In the genomic region with DNA sequence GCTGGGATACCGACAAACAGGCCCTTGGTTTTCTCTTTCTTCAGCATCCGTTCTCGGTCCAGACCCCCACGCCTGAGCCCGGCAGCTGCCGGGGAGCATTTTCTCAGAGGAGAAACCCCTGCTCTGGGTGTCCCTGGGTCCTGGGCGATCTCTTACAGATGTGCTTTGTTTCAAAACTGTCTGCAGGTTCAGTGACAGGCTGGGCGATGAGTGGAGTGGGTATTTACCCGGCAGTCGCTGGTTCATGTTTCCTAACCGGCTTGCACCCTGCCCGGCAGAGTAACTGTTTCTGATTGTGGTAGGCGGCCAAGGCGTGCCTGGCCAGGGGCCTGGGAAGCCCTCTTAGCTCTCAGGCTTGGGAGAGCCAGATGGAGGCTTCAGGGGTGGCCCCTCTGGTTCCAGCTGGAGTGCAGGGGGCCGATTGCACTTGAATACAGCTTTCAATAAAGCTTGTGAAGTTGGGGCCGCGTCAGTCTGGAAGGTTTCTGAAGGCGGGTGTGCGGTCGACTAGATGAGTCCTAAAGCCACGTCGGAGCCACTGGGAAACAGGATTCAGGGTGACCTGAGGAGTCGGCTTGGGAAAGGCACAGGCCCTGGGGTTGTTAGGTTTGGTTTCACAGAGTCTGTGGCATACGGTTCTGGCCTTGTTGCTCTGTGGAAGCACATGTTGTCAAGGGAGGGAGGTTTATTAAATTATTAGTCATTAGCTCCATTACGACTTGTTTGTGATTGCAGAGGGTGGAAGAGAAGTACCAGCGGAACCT, we compare ENCODE assay signal across 8 cellular contexts. TPM values are rescaled to one million over a fixed set of nuclear protein-coding genes. Genes with fewer than 3 reads are reported as not detected.
A peak's percentile ranks its signal among the peaks of the same experiment; 100 is the strongest.
DNase-seq lines count a peak whose midpoint lies in the region; ATAC-seq lines count a peak whose summit lies in the region.

No MANE protein-coding gene starts in this region.

- H3K9me3 Mint-ChIP-seq in immature natural killer cell = no peaks in the 10 kb centered on the region

- H3K27me3 Mint-ChIP-seq in immature natural killer cell (ENCODE audit: low read depth in 3 of 3) = peaks cover 9 to 19% (median 12%) of the 10 kb centered on the region in 3 donors

- H3K36me3 Mint-ChIP-seq in immature natural killer cell = no peaks in the 10 kb centered on the region

- H3K9ac ChIP-seq in adipocyte (ENCODE audit: low read length) = peak overlapping the region; percentile 72
- peak overlapping the region; percentile 36 to 69 for H3K9ac ChIP-seq in stomach smooth muscle (ENCODE audit: low read length in 2 of 2)

- H3K27me3 ChIP-seq in adipocyte (replicated peaks; ENCODE audit: control insufficient read depth, insufficient read depth, low read length) = no peaks in the 10 kb centered on the region
- H3K27me3 ChIP-seq in stomach smooth muscle (ENCODE audit: control insufficient read depth in 1 of 2, insufficient read depth in 2 of 2, low read length in 2 of 2) = no peaks in the 10 kb centered on the region

- peak overlapping the region; percentile 76 to 83 (median 82) for H3K4me3 Mint-ChIP-seq in immature natural killer cell

- H3K4me3 ChIP-seq in adipocyte (ENCODE audit: low read length) (peak overlapping the region; percentile 79), stomach smooth muscle (ENCODE audit: low read length in 2 of 2) (peak overlapping the region; percentile 78 to 79)

- peak overlapping the region in 2 of 6 donors; percentile 30 to 44 for H3K27ac Mint-ChIP-seq in immature natural killer cell

- ATAC-seq in GM19455 (IDR thresholded peaks at IDR 0.05; ENCODE audit: unreplicated experiment) = no peak
- ATAC-seq in GM18520 (IDR thresholded peaks at IDR 0.05; ENCODE audit: unreplicated experiment) = no peak
- no peak for ATAC-seq in GM21576 (IDR thresholded peaks at IDR 0.05; ENCODE audit: unreplicated experiment)

- peak; percentile 29 for DNase-seq in NCI-H2227 (lab: John Stamatoyannopoulos, UW; ENCODE audit: unreplicated experiment)
- DNase-seq in NCI-H2227 treated with DMSO at 0.1 percent for 48 hours (lab: John Stamatoyannopoulos, UW) = no peak
- no peak for DNase-seq in adipocyte (ENCODE audit: low read depth)
- no peak for DNase-seq in immature natural killer cell

- no peaks in the 10 kb centered on the region for H3K36me3 ChIP-seq in adipocyte (ENCODE audit: control insufficient read depth, insufficient read depth, low read length, severe bottlenecking)
- H3K36me3 ChIP-seq in stomach smooth muscle (ENCODE audit: control insufficient read depth in 2 of 2, insufficient read depth in 2 of 2, low read length in 2 of 2) = peaks cover 0 to 2% of the 10 kb centered on the region in 2 donors

- peaks cover 17 to 21% of the 10 kb centered on the region in 2 donors for H3K4me1 Mint-ChIP-seq in immature natural killer cell

- H3K9me3 ChIP-seq in adipocyte (ENCODE audit: control insufficient read depth, low read length) (no peaks in the 10 kb centered on the region), stomach smooth muscle (ENCODE audit: control insufficient read depth in 2 of 2, low read length in 2 of 2) (no peaks in the 10 kb centered on the region)

- H3K4me1 ChIP-seq in adipocyte (ENCODE audit: control insufficient read depth, insufficient read depth, low read length) (peaks cover 43% of the 10 kb centered on the region), stomach smooth muscle (ENCODE audit: control insufficient read depth, insufficient read depth, low read length) (peaks cover 76% of the 10 kb centered on the region)

- H3K27ac ChIP-seq in stomach smooth muscle (ENCODE audit: low read length) = peak overlapping the region; percentile 80

RNA-seq across cellular contexts. Expression of gene BAIAP2, which starts 1.4 kb away (rescaled TPM):
- 1 to 10 TPM; 1.1 to 5.1 (median 4.7) TPM for polyA plus RNA-seq in immature natural killer cell

RNA-seq across cellular contexts. Expression of gene CHMP6, which starts 44.7 kb away (rescaled TPM):
- polyA plus RNA-seq in immature natural killer cell = 10 to 100 TPM; 67.7 to 71.4 (median 70.2) TPM
